27 cellular contexts compared by ENCODE assay signal in the genomic region with DNA sequence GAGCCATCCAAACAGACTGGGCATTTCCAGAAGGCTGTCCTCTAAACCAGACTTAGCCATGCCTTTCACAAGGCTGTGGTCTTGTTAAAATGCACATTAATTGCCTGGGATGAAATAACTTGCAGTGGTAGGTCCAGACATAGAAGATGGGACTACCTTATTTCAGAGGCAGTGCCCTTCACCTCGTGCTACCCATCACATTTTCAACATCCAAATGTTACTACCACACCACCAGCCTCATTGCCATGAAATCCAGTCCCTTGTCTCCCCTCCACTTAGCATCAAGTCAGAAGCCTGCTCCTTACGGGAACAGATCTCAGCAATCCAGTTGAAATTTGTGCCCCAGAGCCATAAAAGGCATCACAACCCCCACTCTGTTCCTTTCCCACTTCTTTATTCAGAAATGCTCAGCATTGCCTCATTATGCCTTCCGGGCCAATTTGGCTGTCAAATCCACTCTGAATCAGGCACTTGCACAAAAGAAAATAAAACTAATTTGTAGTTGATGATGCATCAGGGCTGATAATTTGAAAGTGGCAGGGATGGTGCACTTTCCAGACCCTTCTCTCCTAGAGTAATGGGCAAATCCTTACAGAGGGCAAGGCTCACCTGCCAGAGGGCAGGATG.
DNase-seq lines count a peak whose midpoint lies in the region; TF ChIP-seq lines count a peak whose summit lies in the region.
"Had no signal": no experiment of that assay in that cellular context is flagged by ENCODE, and none has a peak within 500 bp of the region (broad histone marks: within the 10 kb centered on the region; RNA-seq: fewer than 3 reads in every experiment).

No MANE protein-coding gene starts in this region.

- intact Hi-C loops in head of caudate nucleus (cut with DNase I), result loop anchor here (10.0 kb wide), 1 partner anchor 267 kb away; no protein-coding TSS in a partner anchor

- H3K4me1 ChIP-seq in osteoblast (ENCODE audit: insufficient read depth, low read length) (no peaks in the 10 kb centered on the region), hepatocyte (ENCODE audit: insufficient read depth) (no peaks in the 10 kb centered on the region)
- H3K4me1 ChIP-seq: ascending aorta, BE2C, gastrocnemius medialis, parathyroid adenoma had no signal

- 63% methylated on average over 3 of the region's 3 CpGs for WGBS in hepatocyte (ENCODE audit: low lambda C conversion rate, missing lambda C conversion rate)

- peaks cover 4% of the 10 kb centered on the region for H3K27me3 ChIP-seq in osteoblast (ENCODE audit: insufficient read depth, low read length)
- no peaks in the 10 kb centered on the region for H3K27me3 ChIP-seq in hepatocyte
- H3K27me3 ChIP-seq: ascending aorta, gastrocnemius medialis had no signal

- H3K9me2 ChIP-seq in hepatocyte (replicated peaks; ENCODE audit: insufficient read depth), result no peaks in the 10 kb centered on the region

- H3K9me3 ChIP-seq in osteoblast (ENCODE audit: low read depth, low read length) (no peaks in the 10 kb centered on the region), hepatocyte (ENCODE audit: low read depth) (no peaks in the 10 kb centered on the region)
- H3K9me3 ChIP-seq: ascending aorta, BE2C, gastrocnemius medialis had no signal

- TF ChIP-seq CTCF in osteoblast (IDR thresholded peaks at IDR 0.05; ENCODE audit: extremely low read depth, low read depth, low read length) (no peak), hepatocyte (IDR thresholded peaks at IDR 0.05; ENCODE audit: poor library complexity) (no peak)

- H3K79me2 ChIP-seq in osteoblast (ENCODE audit: insufficient read depth, low read length), result no peaks in the 10 kb centered on the region
- H3K79me2 ChIP-seq in hepatocyte, result no peaks in the 10 kb centered on the region
- H3K79me2 ChIP-seq: parathyroid adenoma had no signal

- H3K4me3 ChIP-seq in osteoblast (ENCODE audit: insufficient read depth, low read length), result no peak overlapping the region
- no peak overlapping the region for H3K4me3 ChIP-seq in hepatocyte
- H3K4me3 ChIP-seq: ascending aorta, dorsolateral prefrontal cortex, gastrocnemius medialis had no signal

- no peaks in the 10 kb centered on the region for H3K36me3 ChIP-seq in osteoblast (ENCODE audit: insufficient read depth, low read length)
- no peaks in the 10 kb centered on the region for H3K36me3 ChIP-seq in hepatocyte (replicated peaks; ENCODE audit: insufficient read depth, low read depth)
- H3K36me3 ChIP-seq: ascending aorta, BE2C, gastrocnemius medialis had no signal

- DNase-seq in EH (ENCODE audit: low read depth) (peak; percentile 4), astrocyte of the hippocampus (ENCODE audit: low read depth, low spot score) (peak; percentile 47), head of caudate nucleus (peak in 29 of 42 donors; percentile 14 to 84 (median 48)), osteoblast (ENCODE audit: insufficient read length, low spot score, missing footprints) (peak; percentile 30), NCI-H1930 (lab: John Stamatoyannopoulos, UW) (no peak), NOMO-1 treated with DMSO at 0.1 percent for 48 hours (lab: John Stamatoyannopoulos, UW; ENCODE audit: unreplicated experiment) (no peak), HUDEP-2 (lab: John Stamatoyannopoulos, UW; ENCODE audit: unreplicated experiment in 76 of 76) (no peak), hepatocyte (ENCODE audit: low spot score) (no peak)
- DNase-seq: activated CD4-positive, alpha-beta T cell treated with anti-CD3 and anti-CD28 coated beads, Interleukin-2, amount 10 ng/mL, durations not matched to agents 7 days and 5 days; activated gamma-delta T cell; activated naive CD8-positive, alpha-beta T cell treated with anti-CD3 and anti-CD28 coated beads, Interleukin-2, amount 10 ng/mL, durations not matched to agents 7 days and 5 days; activated T-cell treated with anti-CD3 and anti-CD28 coated beads, Interleukin-2, amount 50 U/mL, for 4 hours; BE2C; CD8-positive, alpha-beta memory T cell; DMS153; gastrocnemius medialis; H9; hippocampal formation; Karpas-422; NCI-H1417 treated with DMSO at 0.1 percent for 48 hours; NCI-H2081 treated with DMSO at 0.1 percent for 48 hours; NCI-H226; nephron progenitor cell; stimulated activated naive CD8-positive, alpha-beta T cell treated with anti-CD3 and anti-CD28 coated beads, Interleukin-15, amount 100 ng/mL, for 72 hours had no signal

- no peak overlapping the region for H3K4me2 ChIP-seq in osteoblast (ENCODE audit: insufficient read depth, low read length)
- H3K4me2 ChIP-seq in hepatocyte, result no peak overlapping the region

- H4K20me1 ChIP-seq in osteoblast (ENCODE audit: insufficient read depth, low read length) (no peaks in the 10 kb centered on the region), hepatocyte (ENCODE audit: insufficient read depth, poor library complexity, severe bottlenecking) (no peaks in the 10 kb centered on the region)

- no peak overlapping the region for H3K27ac ChIP-seq in osteoblast (ENCODE audit: low read depth, low read length)
- no peak overlapping the region for H3K27ac ChIP-seq in hepatocyte
- H3K27ac ChIP-seq: ascending aorta, gastrocnemius medialis, parathyroid adenoma had no signal

- H2AFZ ChIP-seq in osteoblast (ENCODE audit: low read length), result no peak overlapping the region
- H2AFZ ChIP-seq in hepatocyte, result no peak overlapping the region
- H2AFZ ChIP-seq: parathyroid adenoma had no signal

Comparison
In these comparisons a context has a peak if more than half of its experiments do, and no peak if none do; other contexts are left out.
1. DNase-seq: peak in EH (single experiment), astrocyte of the hippocampus (single experiment), head of caudate nucleus (29 of 42) and osteoblast (single experiment); none in NCI-H1930 (0 of 2), NOMO-1 treated with DMSO at 0.1 percent for 48 hours (single experiment), HUDEP-2 (0 of 76) and hepatocyte (single experiment).